Comparison of ENCODE assay signal across 8 cellular contexts in genomic region chr7:16695621-16696237, GRCh38. TPM values are rescaled to one million over a fixed set of nuclear protein-coding genes. Genes with fewer than 3 reads are reported as not detected.
DNase-seq lines count a peak whose midpoint lies in the region; ATAC-seq, FAIRE-seq and TF ChIP-seq lines count a peak whose summit lies in the region.

No MANE protein-coding gene starts in this region.

- intact Hi-C loops in esophagus muscularis mucosa (cut with DNase I), result loop anchor here (5.0 kb wide), 1 partner anchor 222 kb away; no protein-coding TSS in a partner anchor

- no peaks in the 10 kb centered on the region for H3K9me3 Mint-ChIP-seq in CD8-positive, alpha-beta memory T cell

- no peak overlapping the region for H3K27ac Mint-ChIP-seq in CD8-positive, alpha-beta memory T cell

- FAIRE-seq in RCC 7860 (lab: Jason Lieb, UNC), result peak; percentile 84

- peak; percentile 56 for ATAC-seq in HG03520 (IDR thresholded peaks at IDR 0.05; ENCODE audit: unreplicated experiment)

- WGBS in esophagus muscularis mucosa, result 74% methylated on average over 4 of the region's 4 CpGs

- H3K27ac ChIP-seq in esophagus muscularis mucosa (replicated peaks in 1 of 4) (no peak overlapping the region), neural cell (ENCODE audit: low read length) (no peak overlapping the region)
- H3K27ac ChIP-seq in CD8-positive, alpha-beta memory T cell (ENCODE audit: low read depth, low read length), result no peak overlapping the region

- no peaks in the 10 kb centered on the region for H3F3A ChIP-seq in neural cell (ENCODE audit: insufficient read depth, low read length, poor library complexity, severe bottlenecking)

- no peaks in the 10 kb centered on the region for H3K27me3 Mint-ChIP-seq in CD8-positive, alpha-beta memory T cell

- H2AFZ ChIP-seq in neural cell (ENCODE audit: low read depth, low read length), result no peak overlapping the region

- no peaks in the 10 kb centered on the region for H3K4me1 ChIP-seq in esophagus muscularis mucosa
- H3K4me1 ChIP-seq in CD8-positive, alpha-beta memory T cell (ENCODE audit: insufficient read depth, low read length), result no peaks in the 10 kb centered on the region

- H3K36me3 Mint-ChIP-seq in CD8-positive, alpha-beta memory T cell, result peaks cover 2 to 89% (median 38%) of the 10 kb centered on the region in 3 donors

- TF ChIP-seq CTCF in esophagus muscularis mucosa (IDR thresholded peaks at IDR 0.05) (peak; percentile 38 to 53 (median 38)), neural cell (IDR thresholded peaks at IDR 0.05; ENCODE audit: poor library complexity, severe bottlenecking) (peak; percentile 68)

- DNase-seq in NOMO-1 treated with DMSO at 0.1 percent for 48 hours (lab: John Stamatoyannopoulos, UW; ENCODE audit: unreplicated experiment) (peak; percentile 19), NOMO-1 treated with dmso at 0.1 percent for 144 hours (lab: John Stamatoyannopoulos, UW; ENCODE audit: unreplicated experiment) (no peak), RCC 7860 (ENCODE audit: low spot score) (peak; percentile 47), esophagus muscularis mucosa (ENCODE audit: extremely low spot score) (no peak)
- no peak for DNase-seq in activated CD4-positive, alpha-beta T cell treated with anti-CD3 and anti-CD28 coated beads, Interleukin-2, amount 50 U/mL, for 1 hour
- DNase-seq in CD8-positive, alpha-beta memory T cell, result no peak

- H3K4me3 ChIP-seq in esophagus muscularis mucosa, result no peak overlapping the region
- no peak overlapping the region for H3K4me3 ChIP-seq in neural cell (ENCODE audit: low read length)
- no peak overlapping the region for H3K4me3 ChIP-seq in CD8-positive, alpha-beta memory T cell (ENCODE audit: low read length)

- H3K4me2 ChIP-seq in neural cell (ENCODE audit: low read length), result no peak overlapping the region

- no peak for TF ChIP-seq EP300 in esophagus muscularis mucosa (IDR thresholded peaks at IDR 0.05)
- no peak for TF ChIP-seq EP300 in neural cell (conservative IDR thresholded peaks at IDR 0.05; ENCODE audit: poor library complexity, severe bottlenecking)

- no peak overlapping the region for H3K4me3 Mint-ChIP-seq in CD8-positive, alpha-beta memory T cell

- POLR2A ChIA-PET in CD8-positive, alpha-beta memory T cell (lab: Charles Lee), result no interaction called here

- H3K9me2 ChIP-seq in neural cell (ENCODE audit: insufficient read depth, low read length), result no peaks in the 10 kb centered on the region

- CTCF ChIA-PET in CD8-positive, alpha-beta memory T cell (lab: Charles Lee), result no interaction called here

- H3K36me3 ChIP-seq in esophagus muscularis mucosa (peaks cover 25 to 100% (median 77%) of the 10 kb centered on the region in 4 donors), neural cell (ENCODE audit: insufficient read depth, low read length) (peaks cover 36% of the 10 kb centered on the region)
- H3K36me3 ChIP-seq in CD8-positive, alpha-beta memory T cell (ENCODE audit: insufficient read depth, low read length), result peaks cover 35% of the 10 kb centered on the region

- no peaks in the 10 kb centered on the region for H4K20me1 ChIP-seq in neural cell (ENCODE audit: insufficient read depth)

- no peaks in the 10 kb centered on the region for H3K4me1 Mint-ChIP-seq in CD8-positive, alpha-beta memory T cell

- H3K27me3 ChIP-seq in esophagus muscularis mucosa (no peaks in the 10 kb centered on the region), neural cell (ENCODE audit: insufficient read depth, low read depth, low read length) (no peaks in the 10 kb centered on the region)
- H3K27me3 ChIP-seq in CD8-positive, alpha-beta memory T cell (ENCODE audit: insufficient read depth, low read length, poor library complexity, severe bottlenecking), result no peaks in the 10 kb centered on the region

- TF ChIP-seq RAD21 in neural cell (conservative IDR thresholded peaks at IDR 0.05), result peak; percentile 65

- no peak overlapping the region for H3K9ac ChIP-seq in neural cell (ENCODE audit: low read length)

- H3K79me2 ChIP-seq in neural cell (replicated peaks; ENCODE audit: insufficient read depth, low read length), result no peaks in the 10 kb centered on the region

- H3K9me3 ChIP-seq in esophagus muscularis mucosa (no peaks in the 10 kb centered on the region), neural cell (ENCODE audit: low read length) (no peaks in the 10 kb centered on the region)
- H3K9me3 ChIP-seq in CD8-positive, alpha-beta memory T cell (ENCODE audit: low read length), result no peaks in the 10 kb centered on the region

- TF ChIP-seq POLR2A in esophagus muscularis mucosa (IDR thresholded peaks at IDR 0.05; ENCODE audit: low read depth), result no peak

TF ChIP-seq in neural cell, 6 proteins besides CTCF, POLR2A, EP300 and RAD21:
- TF ChIP-seq POLR2AphosphoS5 (IDR thresholded peaks at IDR 0.05), result no peak
- TF ChIP-seq EZH2 (IDR thresholded peaks at IDR 0.05; ENCODE audit: borderline replicate concordance, insufficient read depth, low read length, poor library complexity, severe bottlenecking), result no peak
- peak; percentile 64 for TF ChIP-seq SMC3 (conservative IDR thresholded peaks at IDR 0.05; ENCODE audit: poor library complexity)
- TF ChIP-seq, protein P1, sequence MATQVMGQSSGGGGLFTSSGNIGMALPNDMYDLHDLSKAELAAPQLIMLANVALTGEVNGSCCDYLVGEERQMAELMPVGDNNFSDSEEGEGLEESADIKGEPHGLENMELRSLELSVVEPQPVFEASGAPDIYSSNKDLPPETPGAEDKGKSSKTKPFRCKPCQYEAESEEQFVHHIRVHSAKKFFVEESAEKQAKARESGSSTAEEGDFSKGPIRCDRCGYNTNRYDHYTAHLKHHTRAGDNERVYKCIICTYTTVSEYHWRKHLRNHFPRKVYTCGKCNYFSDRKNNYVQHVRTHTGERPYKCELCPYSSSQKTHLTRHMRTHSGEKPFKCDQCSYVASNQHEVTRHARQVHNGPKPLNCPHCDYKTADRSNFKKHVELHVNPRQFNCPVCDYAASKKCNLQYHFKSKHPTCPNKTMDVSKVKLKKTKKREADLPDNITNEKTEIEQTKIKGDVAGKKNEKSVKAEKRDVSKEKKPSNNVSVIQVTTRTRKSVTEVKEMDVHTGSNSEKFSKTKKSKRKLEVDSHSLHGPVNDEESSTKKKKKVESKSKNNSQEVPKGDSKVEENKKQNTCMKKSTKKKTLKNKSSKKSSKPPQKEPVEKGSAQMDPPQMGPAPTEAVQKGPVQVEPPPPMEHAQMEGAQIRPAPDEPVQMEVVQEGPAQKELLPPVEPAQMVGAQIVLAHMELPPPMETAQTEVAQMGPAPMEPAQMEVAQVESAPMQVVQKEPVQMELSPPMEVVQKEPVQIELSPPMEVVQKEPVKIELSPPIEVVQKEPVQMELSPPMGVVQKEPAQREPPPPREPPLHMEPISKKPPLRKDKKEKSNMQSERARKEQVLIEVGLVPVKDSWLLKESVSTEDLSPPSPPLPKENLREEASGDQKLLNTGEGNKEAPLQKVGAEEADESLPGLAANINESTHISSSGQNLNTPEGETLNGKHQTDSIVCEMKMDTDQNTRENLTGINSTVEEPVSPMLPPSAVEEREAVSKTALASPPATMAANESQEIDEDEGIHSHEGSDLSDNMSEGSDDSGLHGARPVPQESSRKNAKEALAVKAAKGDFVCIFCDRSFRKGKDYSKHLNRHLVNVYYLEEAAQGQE (IDR thresholded peaks at IDR 0.05; ENCODE audit: borderline replicate concordance), result no peak
- no peak for TF ChIP-seq TAF1 (IDR thresholded peaks at IDR 0.05; ENCODE audit: low read depth)
- TF ChIP-seq MXI1 (conservative IDR thresholded peaks at IDR 0.05; ENCODE audit: poor library complexity, severe bottlenecking), result no peak

RNA-seq across cellular contexts. Expression of gene BZW2, which starts 49.7 kb away (rescaled TPM):
- 10 to 100 TPM; 48.1 to 73.9 (median 62.4) TPM for total RNA-seq in esophagus muscularis mucosa
- polyA plus RNA-seq in neural cell, result 203 and 234 TPM in 2 replicates
- polyA minus RNA-seq in neural cell, result 155 and 168 TPM in 2 replicates
- total RNA-seq in CD8-positive, alpha-beta memory T cell, result 100 to 1,000 TPM; 128 to 136 TPM
- 52.9 TPM for polyA plus RNA-seq in CD8-positive, alpha-beta memory T cell

RNA-seq across cellular contexts. Expression of gene ANKMY2, which starts 50.2 kb away (rescaled TPM):
- total RNA-seq in esophagus muscularis mucosa, result 10 to 100 TPM; 12.4 to 24.9 (median 17.6) TPM
- polyA plus RNA-seq in neural cell, result 78.5 and 94.7 TPM in 2 replicates
- 93.5 and 109 TPM in 2 replicates for polyA minus RNA-seq in neural cell
- total RNA-seq in CD8-positive, alpha-beta memory T cell, result 10 to 100 TPM; 10.7 to 10.9 TPM
- 20.1 TPM for polyA plus RNA-seq in CD8-positive, alpha-beta memory T cell

RNA-seq across cellular contexts. Expression of gene TSPAN13, which starts 57.8 kb away (rescaled TPM):
- total RNA-seq in esophagus muscularis mucosa, result 1 to 10 TPM; 2.1 to 8.8 (median 6.5) TPM
- polyA plus RNA-seq in neural cell, result 281 and 315 TPM in 2 replicates
- polyA minus RNA-seq in neural cell, result 173 and 201 TPM in 2 replicates
- under 1 TPM; 0.66 to 0.97 TPM for total RNA-seq in CD8-positive, alpha-beta memory T cell
- polyA plus RNA-seq in CD8-positive, alpha-beta memory T cell, result not detected

Comparison
In these comparisons a context has a peak if more than half of its experiments do, and no peak if none do; other contexts are left out.
1. DNase-seq: peak in NOMO-1 treated with DMSO at 0.1 percent for 48 hours (single experiment) and RCC 7860 (single experiment); none in NOMO-1 treated with dmso at 0.1 percent for 144 hours (single experiment), esophagus muscularis mucosa (single experiment), activated CD4-positive, alpha-beta T cell treated with anti-CD3 and anti-CD28 coated beads, Interleukin-2, amount 50 U/mL, for 1 hour (single experiment) and CD8-positive, alpha-beta memory T cell (0 of 5).